ENCODE assay signal across 8 cellular contexts in the genomic region with DNA sequence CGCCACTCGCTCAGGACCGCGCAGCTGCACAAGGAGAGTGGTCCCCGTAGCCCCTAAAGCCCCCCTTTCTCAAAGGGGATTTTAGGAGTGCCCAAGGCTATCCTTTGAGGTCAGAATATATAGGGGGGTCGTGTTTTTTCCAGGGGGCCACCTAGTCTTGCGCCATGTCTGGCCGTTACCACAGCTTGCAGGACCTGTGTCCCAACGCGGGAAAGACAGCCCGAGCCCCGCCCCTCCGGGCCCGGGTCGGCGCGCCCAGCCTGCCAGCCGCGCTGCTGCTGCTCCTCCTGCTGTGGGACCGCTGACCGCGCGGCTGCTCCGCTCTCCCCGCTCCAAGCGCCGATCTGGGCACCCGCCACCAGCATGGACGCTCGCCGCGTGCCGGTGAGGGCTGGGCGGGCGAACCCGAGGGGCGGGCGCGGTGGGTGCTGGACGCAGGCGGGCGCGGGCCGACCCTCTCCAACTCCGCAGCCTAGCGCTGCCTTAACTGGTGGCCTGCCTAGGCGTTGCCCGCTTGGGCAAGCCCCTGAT. TPM values are rescaled to one million over a fixed set of nuclear protein-coding genes. Genes with fewer than 3 reads are reported as not detected.
A peak's percentile ranks its signal among the peaks of the same experiment; 100 is the strongest.
DNase-seq lines count a peak whose midpoint lies in the region; ATAC-seq and TF ChIP-seq lines count a peak whose summit lies in the region.

Gene CDCA7 (plus strand): TSS at position 272 of the 531 bp plus-strand sequence. CDS start 92 bp downstream, at position 364.

- H2BK15ac ChIP-seq in neuronal stem cell (ENCODE audit: low read length) = peak within 1 kb of the TSS; percentile 62

- peaks cover 6% of the 10 kb centered on the region in 2 donors for H3K4me1 ChIP-seq in neuronal stem cell (ENCODE audit: control insufficient read depth in 2 of 2, insufficient read depth in 1 of 2, low read depth in 1 of 2, low read length in 2 of 2)
- peaks cover 18 to 26% (median 20%) of the 10 kb centered on the region in 4 donors for H3K4me1 ChIP-seq in upper lobe of left lung

- peak within 1 kb of the TSS; percentile 94 for H3K9ac ChIP-seq in neuronal stem cell (ENCODE audit: low read depth, low read length, poor library complexity)

- peak within 1 kb of the TSS; percentile 69 for H2BK120ac ChIP-seq in neuronal stem cell (ENCODE audit: low read depth, low read length)

- no CpG with 5 or more reads among the region's 48 CpGs for WGBS in neuronal stem cell (ENCODE audit: extremely low coverage in 2 of 2, insufficient read length in 2 of 2, insufficient replicate concordance in 1 of 2), 2 donors
- 1 to 2% methylated on average over 5 to 31 of the region's 48 CpGs for WGBS in upper lobe of left lung, 2 donors

- peak within 1 kb of the TSS; percentile 56 for H2BK5ac ChIP-seq in neuronal stem cell (ENCODE audit: low read length)

- no peak for TF ChIP-seq CTCF in upper lobe of left lung (IDR thresholded peaks at IDR 0.05)

- H3K4me2 ChIP-seq in neuronal stem cell (ENCODE audit: insufficient read depth, low read length, poor library complexity, severe bottlenecking) = peak within 1 kb of the TSS; percentile 96

- peak within 1 kb of the TSS; percentile 97 for H3K18ac ChIP-seq in neuronal stem cell (ENCODE audit: low read length)

- peak within 1 kb of the TSS; percentile 95 for H2AFZ ChIP-seq in neuronal stem cell (ENCODE audit: low read length)

- H2BK12ac ChIP-seq in neuronal stem cell (ENCODE audit: low read length) = no peak within 1 kb of the TSS

- peak within 1 kb of the TSS; percentile 57 for H4K91ac ChIP-seq in neuronal stem cell (ENCODE audit: low read depth, low read length, poor library complexity)

- H3K4me3 ChIP-seq in neuronal stem cell (ENCODE audit: low read length in 2 of 2) = peak within 1 kb of the TSS; percentile 88 to 97
- peak within 1 kb of the TSS; percentile 48 to 69 (median 52) for H3K4me3 ChIP-seq in upper lobe of left lung

- H3K79me1 ChIP-seq in neuronal stem cell (ENCODE audit: low read depth, low read length) = no peaks in the 10 kb centered on the region

- H3K23ac ChIP-seq in neuronal stem cell (ENCODE audit: low read depth, low read length, poor library complexity) = peak within 1 kb of the TSS; percentile 98

- no peak for TF ChIP-seq POLR2A in upper lobe of left lung (IDR thresholded peaks at IDR 0.05)

- H3K27me3 ChIP-seq in neuronal stem cell (ENCODE audit: control insufficient read depth in 3 of 3, insufficient read depth in 3 of 3, low read depth in 1 of 3, low read length in 3 of 3) (no peaks in the 10 kb centered on the region), upper lobe of left lung (peaks cover 0 to 29% (median 7%) of the 10 kb centered on the region in 4 donors)

- no peak for TF ChIP-seq EP300 in upper lobe of left lung (IDR thresholded peaks at IDR 0.05)

- H3K4ac ChIP-seq in neuronal stem cell (ENCODE audit: low read length) = peak within 1 kb of the TSS; percentile 87

- H3K14ac ChIP-seq in neuronal stem cell (ENCODE audit: low read length) = peak within 1 kb of the TSS; percentile 90

- H3K9me3 ChIP-seq in neuronal stem cell (replicated peaks in 1 of 2; ENCODE audit: control insufficient read depth in 2 of 2, insufficient read depth in 1 of 2, low read depth in 1 of 2, low read length in 2 of 2) = no peaks in the 10 kb centered on the region
- no peaks in the 10 kb centered on the region for H3K9me3 ChIP-seq in upper lobe of left lung

- peak within 1 kb of the TSS; percentile 70 for H4K8ac ChIP-seq in neuronal stem cell (ENCODE audit: low read depth, low read length)

- H3K36me3 ChIP-seq in neuronal stem cell (replicated peaks in 1 of 2; ENCODE audit: control insufficient read depth in 2 of 2, insufficient read depth in 2 of 2, low read length in 2 of 2) = peaks cover 0 to 25% of the 10 kb centered on the region in 2 donors
- H3K36me3 ChIP-seq in upper lobe of left lung = no peaks in the 10 kb centered on the region

- H2AK5ac ChIP-seq in neuronal stem cell (ENCODE audit: low read depth, low read length) = no peak within 1 kb of the TSS

- H3K27ac ChIP-seq in neuronal stem cell (replicated peaks; ENCODE audit: low read length) = no peak within 1 kb of the TSS
- H3K27ac ChIP-seq in upper lobe of left lung = no peak within 1 kb of the TSS

- ATAC-seq in GM21390 (IDR thresholded peaks at IDR 0.05; ENCODE audit: unreplicated experiment) (peak; percentile 56), upper lobe of left lung (ENCODE audit: low FRiP score in 2 of 2) (peak; percentile 41 to 81)

- DNase-seq in DMS 273 treated with DMSO at 0.1 percent for 48 hours (lab: John Stamatoyannopoulos, UW) (peak; percentile 48), HUDEP-2 (lab: John Stamatoyannopoulos, UW; ENCODE audit: unreplicated experiment in 76 of 76) (peak in 68 of 76 experiments; percentile 6 to 91 (median 58)), OCI-M1 (lab: John Stamatoyannopoulos, UW) (peak; percentile 91), fibroblast of the conjunctiva (ENCODE audit: low read depth) (peak; percentile 12), neuronal stem cell (ENCODE audit: low spot score) (peak; percentile 78), upper lobe of left lung (peak; percentile 39 to 91)
- DNase-seq in activated T-cell treated with anti-CD3 and anti-CD28 coated beads, Interleukin-2, amount 50 U/mL, for 48 hours = peak; percentile 86 to 89

RNA-seq across cellular contexts. Expression of gene CDCA7, which starts in this region (rescaled TPM):
- polyA plus RNA-seq in neuronal stem cell (2013, experiment 1 of 2) = 28.8 TPM
- 28.9 TPM for polyA plus RNA-seq in neuronal stem cell (2013, experiment 2 of 2)
- 1 to 10 TPM in 3 of 6 donors, under 1 TPM in 2, not detected in 1; 0.46 to 3.1 (median 1.0) TPM for total RNA-seq in upper lobe of left lung

Comparison
In these comparisons a context has a peak if more than half of its experiments do, and no peak if none do; other contexts are left out.
1. DNase-seq: peak in every context shown above with its lines; median percentile 91 in OCI-M1; 88 in activated T-cell treated with anti-CD3 and anti-CD28 coated beads, Interleukin-2, amount 50 U/mL, for 48 hours; 78 in neuronal stem cell; 65 in upper lobe of left lung; 58 in HUDEP-2; 48 in DMS 273 treated with DMSO at 0.1 percent for 48 hours; 12 in fibroblast of the conjunctiva.